2 cellular contexts compared by ENCODE assay signal in genomic region chr1:229736376-229736775, GRCh38.
TF ChIP-seq lines count a peak whose summit lies in the region.

No MANE protein-coding gene starts in this region.

TF ChIP-seq in HEK293, 187 proteins besides CTCF, POLR2A, EP300 and RAD21 (continued from another document):
- 0 out of 2 replicates have a peak, but pooled peaks have one; percentile 40 for TF ChIP-seq ZNF280D (tag by site-specific recombination; IDR thresholded peaks at IDR 0.05)
TF ChIP-seq in HEK293: peak in this region for 2.

TF ChIP-seq in WTC11, 78 proteins besides CTCF, POLR2A, EP300 and RAD21:
- TF ChIP-seq ZNF532 (CRISPR knock-in tag; IDR thresholded peaks at IDR 0.05; ENCODE audit: borderline replicate concordance) (no peak), GTF2I (CRISPR knock-in tag; conservative IDR thresholded peaks at IDR 0.05) (peak; percentile 56; the same call in 1 of the 2 replicates), E2F5 (CRISPR knock-in tag; IDR thresholded peaks at IDR 0.05) (no peak)
